In the genomic region with DNA sequence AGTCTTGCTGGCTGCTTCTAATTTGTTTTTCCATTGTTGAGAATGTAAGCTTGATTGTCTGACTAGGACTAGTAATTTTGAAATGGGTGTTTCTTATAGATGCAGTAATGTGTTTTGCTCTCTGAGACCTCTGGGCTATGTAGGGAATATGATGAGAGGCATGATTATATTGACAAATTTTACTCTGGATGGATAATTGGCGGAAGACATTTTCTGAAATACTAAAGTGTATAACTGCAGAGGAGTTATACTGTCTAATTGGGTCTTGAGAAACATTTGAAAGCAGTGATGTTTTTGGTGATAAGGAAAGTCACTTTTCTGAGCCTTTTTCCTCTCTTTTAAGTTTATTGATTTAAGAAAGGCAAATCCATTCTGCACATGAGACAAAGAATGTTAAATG, we compare ENCODE assay signal across 8 cellular contexts. TPM values are rescaled to one million over a fixed set of nuclear protein-coding genes. Genes with fewer than 3 reads are reported as not detected.
DNase-seq lines count a peak whose midpoint lies in the region; ATAC-seq and TF ChIP-seq lines count a peak whose summit lies in the region.

No MANE protein-coding gene starts in this region.

- H2BK12ac ChIP-seq in H9 (ENCODE audit: insufficient read length, low read depth, low read length), result no peak overlapping the region

- H3K36me3 ChIP-seq in BJ (ENCODE audit: control insufficient read depth, insufficient read depth, low read length), result no peaks in the 10 kb centered on the region

- CTCF ChIA-PET in BJ (lab: Yijun Ruan, JAX), result no interaction called here

- no peak overlapping the region for H3T11ph ChIP-seq in H9 (ENCODE audit: low read length)

- H3K4me3 ChIP-seq in BJ (ENCODE audit: low read depth, low read length), result peak overlapping the region; percentile 66

- no peak for ATAC-seq in memory B cell (ENCODE audit: low read depth)

- H3K9me3 ChIP-seq in H9 (ENCODE audit: control insufficient read depth, low read depth, low read length), result no peaks in the 10 kb centered on the region

- H3K79me1 ChIP-seq in H9 (ENCODE audit: insufficient read depth, low read depth, low read length, poor library complexity, severe bottlenecking), result no peaks in the 10 kb centered on the region

- H3K4me3 Mint-ChIP-seq in H9 (peak overlapping the region; percentile 93), memory B cell (peak overlapping the region; percentile 98)
- peak overlapping the region; percentile 91 for H3K4me3 Mint-ChIP-seq in activated naive CD8-positive, alpha-beta T cell

- peaks cover 13% of the 10 kb centered on the region for H3K79me2 ChIP-seq in H9 (ENCODE audit: insufficient read depth, low read length)

- H4K8ac ChIP-seq in H9 (replicated peaks; ENCODE audit: insufficient read length, low read depth, low read length), result no peak overlapping the region

- no peak for TF ChIP-seq CTCF in BJ (IDR thresholded peaks at IDR 0.05; ENCODE audit: insufficient read depth, low read depth, low read length)
- no peak for TF ChIP-seq CTCF in H9 (conservative IDR thresholded peaks at IDR 0.05)

- no peak for DNase-seq in BJ (ENCODE audit: low read depth)
- no peak for DNase-seq in H9
- no peak for DNase-seq in memory B cell (ENCODE audit: low spot score in 2 of 2)
- DNase-seq in LoVo (ENCODE audit: low spot score), result no peak
- no peak for DNase-seq in cerebellar nuclear complex (lab: John Stamatoyannopoulos, UW)
- no peak for DNase-seq in middle frontal gyrus (ENCODE audit: extremely low spot score, low spot score)
- DNase-seq in stimulated activated CD4-positive, alpha-beta T cell treated with anti-CD3 and anti-CD28 coated beads, Interleukin-2, amount 100 ng/mL, for 48 hours, result no peak

- H2AK5ac ChIP-seq in H9 (ENCODE audit: insufficient read length, low read length), result no peak overlapping the region

- peaks cover 3% of the 10 kb centered on the region; the same call in 1 of the 2 replicates for H3K4me1 ChIP-seq in H9 (ENCODE audit: insufficient read depth, low read length)

- no peak overlapping the region for H4K5ac ChIP-seq in H9 (ENCODE audit: insufficient read length, low read depth, low read length)

- H3K4me1 Mint-ChIP-seq in H9, result peaks cover 56 to 59% of the 10 kb centered on the region in 2 experiments
- peaks cover 58% of the 10 kb centered on the region for H3K4me1 Mint-ChIP-seq in activated naive CD8-positive, alpha-beta T cell (ENCODE audit: low read depth)
- peaks cover 22% of the 10 kb centered on the region for H3K4me1 Mint-ChIP-seq in memory B cell

- H3K27me3 ChIP-seq in BJ (ENCODE audit: control insufficient read depth, insufficient read depth, low read length) (no peaks in the 10 kb centered on the region), H9 (ENCODE audit: insufficient read depth, low read length) (no peaks in the 10 kb centered on the region)

- H2BK15ac ChIP-seq in H9 (ENCODE audit: low read depth, low read length), result no peak overlapping the region

- no peak overlapping the region for H3K14ac ChIP-seq in H9 (ENCODE audit: insufficient read depth, low read length)

- POLR2A ChIA-PET in BJ (lab: Charles Lee), result no interaction called here

- no peak overlapping the region for H3K4ac ChIP-seq in H9 (ENCODE audit: low read depth, low read length)

- H3K36me3 Mint-ChIP-seq in H9 (ENCODE audit: insufficient read depth in 1 of 3, low read depth in 3 of 3) (no peaks in the 10 kb centered on the region), memory B cell (no peaks in the 10 kb centered on the region)
- H3K36me3 Mint-ChIP-seq in activated naive CD8-positive, alpha-beta T cell, result peaks cover 3% of the 10 kb centered on the region

- no CpG with 5 or more reads among the region's 1 CpG for WGBS in H9 (ENCODE audit: extremely low coverage, insufficient read length, low lambda C conversion rate)

- no peaks in the 10 kb centered on the region for H4K20me1 ChIP-seq in H9 (ENCODE audit: control insufficient read depth, insufficient read depth, insufficient read length)

- no peaks in the 10 kb centered on the region for H3K9me3 Mint-ChIP-seq in H9
- no peaks in the 10 kb centered on the region for H3K9me3 Mint-ChIP-seq in activated naive CD8-positive, alpha-beta T cell (ENCODE audit: low read depth)
- no peaks in the 10 kb centered on the region for H3K9me3 Mint-ChIP-seq in memory B cell

- no peak overlapping the region for H2AFZ ChIP-seq in H9 (ENCODE audit: low read length)

- H3K27ac Mint-ChIP-seq in H9 (no peak overlapping the region), memory B cell (peak overlapping the region; percentile 98)
- H3K27ac Mint-ChIP-seq in activated naive CD8-positive, alpha-beta T cell, result peak overlapping the region; percentile 61

- no peak overlapping the region for H3K18ac ChIP-seq in H9 (ENCODE audit: insufficient read length, low read depth, low read length)

- no peak overlapping the region for H3K9ac ChIP-seq in H9 (ENCODE audit: extremely low read depth, insufficient read length, low read length)

- H3K23ac ChIP-seq in H9 (ENCODE audit: insufficient read length, low read depth, low read length), result no peak overlapping the region

- no peak overlapping the region for H2BK120ac ChIP-seq in H9 (ENCODE audit: low read depth, low read length, poor library complexity, severe bottlenecking)

- H2BK5ac ChIP-seq in H9 (ENCODE audit: insufficient read length, low read length), result no peak overlapping the region

- H4K91ac ChIP-seq in H9 (ENCODE audit: insufficient read length, low read depth, low read length), result no peak overlapping the region

- no peak overlapping the region for H3K27ac ChIP-seq in H9 (ENCODE audit: insufficient read length, low read depth, low read length)

- H3K23me2 ChIP-seq in H9 (ENCODE audit: insufficient read length, low read depth, low read length, poor library complexity, severe bottlenecking), result peaks cover 11% of the 10 kb centered on the region

- H2BK20ac ChIP-seq in H9 (ENCODE audit: low read depth, low read length, poor library complexity, severe bottlenecking), result no peak overlapping the region

- H3K4me2 ChIP-seq in H9 (ENCODE audit: insufficient read depth, insufficient read length, low read length), result peak overlapping the region; percentile 16

- H3K27me3 Mint-ChIP-seq in H9 (ENCODE audit: low read depth), result no peaks in the 10 kb centered on the region
- no peaks in the 10 kb centered on the region for H3K27me3 Mint-ChIP-seq in activated naive CD8-positive, alpha-beta T cell
- H3K27me3 Mint-ChIP-seq in memory B cell, result no peaks in the 10 kb centered on the region

- no peak overlapping the region for H3K56ac ChIP-seq in H9 (ENCODE audit: insufficient read length, low read depth, low read length)

RNA-seq across cellular contexts. Expression of a gene that starts 1.8 kb away (rescaled TPM):
- 42.9 and 105 TPM in 2 replicates for polyA plus RNA-seq in BJ (2011; rRNA removed)
- polyA minus RNA-seq in BJ (2011; rRNA and poly(A)+ RNA removed), result 51.8 and 54.2 TPM in 2 replicates
- 64.9 and 65.5 TPM in 2 replicates for total RNA-seq in H9 (2021)

Comparison
In these comparisons a context has a peak if more than half of its experiments do, and no peak if none do; other contexts are left out.
1. H3K27ac Mint-ChIP-seq: peak in activated naive CD8-positive, alpha-beta T cell (single experiment) and memory B cell (single experiment); none in H9 (0 of 3).
2. Peak in every context shown above with its lines, with median percentiles within 50 percentile points of each other: H3K4me3 Mint-ChIP-seq.